ENCODE assay signal across 12 cellular contexts in genomic region chr14:50932159-50932558, GRCh38.
"Had no signal": no experiment of that assay in that cellular context is flagged by ENCODE, and none has a peak within 500 bp of the region (broad histone marks: within the 10 kb centered on the region; RNA-seq: fewer than 3 reads in every experiment).

No MANE protein-coding gene starts in this region.

- H3K27ac ChIP-seq: adrenal gland, esophagus muscularis mucosa, sigmoid colon, suprapubic skin had no signal

- DNase-seq: activated naive CD4-positive, alpha-beta T cell treated with anti-CD3 and anti-CD28 coated beads, Interleukin-2, amount 50 U/mL, for 16 hours; activated T-cell treated with anti-CD3 and anti-CD28 coated beads, Interleukin-2, amount 50 U/mL, for 1 hour; adrenal gland; cortex of kidney; sigmoid colon; stimulated activated CD4-positive, alpha-beta T cell treated with anti-CD3 and anti-CD28 coated beads, Interleukin-2, amount 100 ng/mL, for 24 hours; stimulated activated naive CD4-positive, alpha-beta T cell had no signal

- H3K4me3 ChIP-seq: adrenal gland, esophagus muscularis mucosa, sigmoid colon, suprapubic skin had no signal

- H3K9me3 ChIP-seq: adrenal gland, esophagus muscularis mucosa, sigmoid colon, suprapubic skin had no signal

- H3K27ac Mint-ChIP-seq: nephron; T-helper 1 cell treated with Interleukin-12 subunit alpha and Interleukin-12 subunit beta and Interleukin-4 antibody, amounts not matched to agents 30 μg/mL and 1 μg/mL, for 36 hours had no signal

- H3K4me3 Mint-ChIP-seq: nephron; T-helper 1 cell treated with Interleukin-12 subunit alpha and Interleukin-12 subunit beta and Interleukin-4 antibody, amounts not matched to agents 30 μg/mL and 1 μg/mL, for 36 hours had no signal

- H3K9me3 Mint-ChIP-seq: nephron; T-helper 1 cell treated with Interleukin-12 subunit alpha and Interleukin-12 subunit beta and Interleukin-4 antibody, amounts not matched to agents 30 μg/mL and 1 μg/mL, for 36 hours had no signal

- H3K27me3 ChIP-seq: adrenal gland, esophagus muscularis mucosa, sigmoid colon, suprapubic skin had no signal

- ATAC-seq: activated CD4-positive, CD25-positive, alpha-beta regulatory T cell treated with anti-CD3 and anti-CD28 coated beads, Interleukin-2, amount 50 U/mL, for 24 hours had no signal
